In genomic region chr7:23570592-23571200, GRCh38 we compare ENCODE assay signal across 8 cellular contexts. TPM values are rescaled to one million over a fixed set of nuclear protein-coding genes. Genes with fewer than 3 reads are reported as not detected.
DNase-seq lines count a peak whose midpoint lies in the region; ATAC-seq and TF ChIP-seq lines count a peak whose summit lies in the region.

No MANE protein-coding gene starts in this region.

- H3K4me1 Mint-ChIP-seq in T-cell = no peaks in the 10 kb centered on the region

- DNase-seq in GM10266 (ENCODE audit: extremely low spot score) (peak; percentile 78), HFF-Myc (ENCODE audit: extremely low read depth, low read depth) (peak; percentile 66), NCI-H1417 (lab: John Stamatoyannopoulos, UW) (peak; percentile 52 to 92 (median 75)), T-cell (peak; percentile 31 to 70 (median 54)), amniotic epithelial cell (ENCODE audit: low read depth) (peak; percentile 70), right atrium auricular region (ENCODE audit: low spot score) (peak; percentile 68), sciatic nerve (ENCODE audit: low spot score) (peak; percentile 84), 8988T (no peak)

- no peaks in the 10 kb centered on the region for H3K36me3 Mint-ChIP-seq in T-cell

- no peaks in the 10 kb centered on the region for H3K4me1 ChIP-seq in right atrium auricular region

- ATAC-seq in T-cell (replicated peaks in 1 of 4) (peak; percentile 54 to 83 (median 70)), sciatic nerve (peak; percentile 94)

- H3K36me3 ChIP-seq in right atrium auricular region = no peaks in the 10 kb centered on the region

- POLR2A ChIA-PET in T-cell (lab: Charles Lee) = interaction anchor here in 1 of 2 donors (0.6 kb wide), 1 partner anchor 564 kb away, joined by 3 read pairs; no protein-coding TSS in a partner anchor

- CTCF ChIA-PET in T-cell (lab: Charles Lee) = interaction anchor here (0.5 to 2.4 kb wide), 17 partner anchors 9 to 1499 kb away, joined by 3 to 14 read pairs (median 3); no protein-coding TSS in a partner anchor

- intact Hi-C loops in sciatic nerve (cut with DNase I) = loop anchor here (10.0 kb wide), 1 partner anchor 144 kb away; the partner anchor contains the start of gene STK31

- TF ChIP-seq CTCF in GM10266 (IDR thresholded peaks at IDR 0.05; ENCODE audit: control insufficient read depth, insufficient read depth, low read depth, missing control alignments) (peak; percentile 91), HFF-Myc (IDR thresholded peaks at IDR 0.05; ENCODE audit: low read depth, low read length, missing control alignments) (peak; percentile 87), right atrium auricular region (IDR thresholded peaks at IDR 0.05) (peak; percentile 66 to 84)

- H3K27me3 ChIP-seq in right atrium auricular region = no peaks in the 10 kb centered on the region

- H3K4me3 ChIP-seq in HFF-Myc (replicated peaks; ENCODE audit: low read depth, low read length) (no peak overlapping the region), right atrium auricular region (no peak overlapping the region)

- no peak overlapping the region for H3K27ac Mint-ChIP-seq in T-cell

- H3K27ac ChIP-seq in right atrium auricular region = no peak overlapping the region

- no peaks in the 10 kb centered on the region for H3K9me3 ChIP-seq in right atrium auricular region

- H3K4me3 Mint-ChIP-seq in T-cell = no peak overlapping the region

- peaks cover 15 to 26% of the 10 kb centered on the region in 2 donors for H3K27me3 Mint-ChIP-seq in T-cell

- no peaks in the 10 kb centered on the region for H3K9me3 Mint-ChIP-seq in T-cell

RNA-seq across cellular contexts. Expression of gene CCDC126, which starts 26.5 kb away (rescaled TPM):
- 10 to 100 TPM; 10.4 to 15.6 (median 11.1) TPM for total RNA-seq in T-cell
- 10 to 100 TPM in 1 of 2 donors, 1 to 10 TPM in 1; 9.4 to 10.6 TPM for total RNA-seq in right atrium auricular region
- total RNA-seq in sciatic nerve = 15.5 TPM

RNA-seq across cellular contexts. Expression of gene TRA2A, which starts 38.9 kb away (rescaled TPM):
- 100 to 1,000 TPM; 105 to 246 (median 119) TPM for total RNA-seq in T-cell
- 10 to 100 TPM; 16.0 to 26.7 TPM for total RNA-seq in right atrium auricular region
- 97.9 TPM for total RNA-seq in sciatic nerve
